31 cellular contexts compared by ENCODE assay signal in genomic region chr7:30197438-30197837, GRCh38.
DNase-seq lines count a peak whose midpoint lies in the region; FAIRE-seq and TF ChIP-seq lines count a peak whose summit lies in the region.
"Had no signal": no experiment of that assay in that cellular context is flagged by ENCODE, and none has a peak within 500 bp of the region (broad histone marks: within the 10 kb centered on the region; RNA-seq: fewer than 3 reads in every experiment).

No MANE protein-coding gene starts in this region.

- DNase-seq in esophagus muscularis mucosa (ENCODE audit: extremely low spot score), result peak; percentile 60
- no peak for DNase-seq in urothelium cell line (ENCODE audit: low spot score)
- DNase-seq in COLO668 (lab: John Stamatoyannopoulos, UW; ENCODE audit: unreplicated experiment), result no peak
- no peak for DNase-seq in GM13976 (ENCODE audit: low spot score)
- DNase-seq: 8988T; ACHN; AML-193; BE2C; C1 segment of cervical spinal cord; Caco-2; Calu3; CD4-positive, alpha-beta memory T cell; CD4-positive, alpha-beta T cell; CD4-positive, CD25-positive, alpha-beta regulatory T cell; CD8-positive, alpha-beta memory T cell; CD8-positive, alpha-beta T cell; COR-L47; DMS 273 treated with DMSO at 0.1 percent for 48 hours; DMS153; DMS53; DMS79; DMS79 treated with DMSO at 0.1 percent for 48 hours; DND-41; EL had no signal

- no peak for TF ChIP-seq POLR2A in esophagus muscularis mucosa (IDR thresholded peaks at IDR 0.05; ENCODE audit: low read depth)

- H3K4me1 ChIP-seq in esophagus muscularis mucosa, result peaks cover 5 to 21% (median 21%) of the 10 kb centered on the region in 4 donors
- H3K4me1 ChIP-seq: A549, BE2C, Caco-2 had no signal

- in situ Hi-C loops in GM13976 (cut with MboI; ENCODE audit: low sequenced_read_pairs, unreplicated experiment), result no loop called here

- TF ChIP-seq EP300 in esophagus muscularis mucosa (IDR thresholded peaks at IDR 0.05), result no peak

- WGBS in esophagus muscularis mucosa, result 38% methylated on average over 1 of the region's 1 CpG

- H3K9me3 ChIP-seq in esophagus muscularis mucosa, result no peaks in the 10 kb centered on the region

- intact Hi-C loops in esophagus muscularis mucosa (cut with DNase I), result no loop called here

- no peaks in the 10 kb centered on the region for H3K36me3 ChIP-seq in esophagus muscularis mucosa
- H3K36me3 ChIP-seq: BE2C, BLaER1 had no signal

- H3K4me3 ChIP-seq in esophagus muscularis mucosa, result no peak overlapping the region
- H3K4me3 ChIP-seq: A549; BLaER1; BLaER1 treated with 17β-estradiol and CSF1 and Interleukin-3, amounts not matched to agents 10 nM and 100 nM had no signal

- TF ChIP-seq CTCF in esophagus muscularis mucosa (IDR thresholded peaks at IDR 0.05) (no peak), GM13976 (IDR thresholded peaks at IDR 0.05; ENCODE audit: borderline replicate concordance, control extremely low read depth, extremely low read depth, insufficient read depth, missing control alignments) (no peak)

- no peak overlapping the region for H3K27ac ChIP-seq in esophagus muscularis mucosa (replicated peaks in 1 of 4)
- H3K27ac ChIP-seq: 22Rv1; A549; BLaER1; BLaER1 treated with 17β-estradiol and CSF1 and Interleukin-3, amounts not matched to agents 10 nM and 100 nM; C4-2B had no signal

- FAIRE-seq in urothelium cell line (lab: Jason Lieb, UNC), result peak; percentile 20
- FAIRE-seq: A204.1, A549, D721Med had no signal

- H3K27me3 ChIP-seq in esophagus muscularis mucosa, result no peaks in the 10 kb centered on the region
- H3K27me3 ChIP-seq: BE2C; BLaER1; BLaER1 treated with 17β-estradiol and CSF1 and Interleukin-3, amounts not matched to agents 10 nM and 100 nM had no signal
